8 cellular contexts compared by ENCODE assay signal in the genomic region with DNA sequence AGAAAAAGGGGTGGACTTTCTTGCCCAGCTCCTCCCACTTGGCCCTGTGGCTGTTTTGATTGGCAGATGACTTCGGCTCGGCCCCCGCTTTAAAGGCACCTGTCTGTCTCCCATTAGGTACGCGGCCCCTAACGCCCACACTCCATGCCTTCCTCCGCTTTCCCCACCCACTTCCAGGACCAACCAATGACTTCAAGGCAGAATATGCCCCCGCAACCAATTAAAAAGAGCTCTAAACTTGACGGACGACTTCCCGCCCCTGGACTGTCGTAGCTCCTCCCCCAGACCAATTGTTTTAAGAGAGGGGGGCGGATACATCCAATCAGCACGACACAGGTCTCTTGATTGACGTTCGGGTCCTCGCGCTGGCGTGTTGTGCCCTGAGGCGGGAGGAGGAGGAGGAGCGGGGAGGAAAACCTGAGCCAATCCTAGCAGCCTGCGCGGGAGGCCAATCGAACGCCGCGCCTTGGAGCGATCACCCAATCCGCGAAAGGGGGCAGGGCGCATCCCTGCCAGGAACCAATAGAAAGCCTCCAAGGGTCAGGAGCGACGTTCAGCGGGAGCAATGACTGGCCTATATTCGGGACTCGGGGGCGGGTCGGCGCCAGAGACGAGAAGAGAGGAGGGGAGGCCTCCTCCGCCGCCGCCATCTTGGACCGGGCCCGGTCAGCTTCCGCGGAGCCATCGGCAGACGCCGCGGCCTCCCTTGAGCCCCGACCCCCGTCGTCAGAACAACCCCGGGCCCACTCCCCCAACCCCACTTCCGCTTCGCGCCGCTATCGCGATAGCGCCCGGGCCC. TPM values are rescaled to one million over a fixed set of nuclear protein-coding genes. Genes with fewer than 3 reads are reported as not detected.
A peak's percentile ranks its signal among the peaks of the same experiment; 100 is the strongest.
DNase-seq lines count a peak whose midpoint lies in the region; ATAC-seq and TF ChIP-seq lines count a peak whose summit lies in the region.

A gene (plus strand): TSS at position 649 of the 799 bp plus-strand sequence. CDS start 5,217 bp downstream, outside the sequence.

- in situ Hi-C loops in GM13977 (cut with MboI; ENCODE audit: low pct_unique_long_range_greater_than_20kb, low sequenced_read_pairs, unreplicated experiment) = no loop called here

- no peaks in the 10 kb centered on the region for H3K9me3 ChIP-seq in heart right ventricle
- H3K9me3 ChIP-seq in upper lobe of left lung = no peaks in the 10 kb centered on the region

- TF ChIP-seq POLR2A in upper lobe of left lung (IDR thresholded peaks at IDR 0.05) = peak in 3 of 4 donors; percentile 17 to 90 (median 78)

- H3K27me3 ChIP-seq in heart right ventricle = peaks cover 0 to 6% (median 0%) of the 10 kb centered on the region in 7 donors
- no peaks in the 10 kb centered on the region for H3K27me3 ChIP-seq in upper lobe of left lung

- H3K27me3 Mint-ChIP-seq in T-helper 1 cell treated with Interleukin-12 subunit alpha and Interleukin-12 subunit beta and Interleukin-4 antibody, amounts not matched to agents 30 μg/mL and 1 μg/mL, for 36 hours (ENCODE audit: low read depth) = no peaks in the 10 kb centered on the region

- ATAC-seq in HG02884 (IDR thresholded peaks at IDR 0.05; ENCODE audit: unreplicated experiment) (peak; percentile 77), heart right ventricle (peak; percentile 90 to 95 (median 94)), upper lobe of left lung (ENCODE audit: low FRiP score in 2 of 2) (peak; percentile 95 to 98)

- peak within 1 kb of the TSS; percentile 85 for H3K4me3 Mint-ChIP-seq in T-helper 1 cell treated with Interleukin-12 subunit alpha and Interleukin-12 subunit beta and Interleukin-4 antibody, amounts not matched to agents 30 μg/mL and 1 μg/mL, for 36 hours

- TF ChIP-seq EP300 in upper lobe of left lung (IDR thresholded peaks at IDR 0.05) = no peak

- no peaks in the 10 kb centered on the region for H3K9me3 Mint-ChIP-seq in T-helper 1 cell treated with Interleukin-12 subunit alpha and Interleukin-12 subunit beta and Interleukin-4 antibody, amounts not matched to agents 30 μg/mL and 1 μg/mL, for 36 hours

- intact Hi-C loops in heart right ventricle (cut with DNase I) (loop anchor here in 2 of 10 donors (1.0 to 2.0 kb wide), 2 partner anchors 22 to 23 kb away; a partner anchor contains a TSS), posterior cingulate gyrus (cut with DNase I) (loop anchor here (1.0 to 2.0 kb wide), 2 partner anchors 22 to 35 kb away; a partner anchor contains a TSS)

- H3K4me3 ChIP-seq in heart right ventricle (peak within 1 kb of the TSS; percentile 86 to 100 (median 99)), upper lobe of left lung (peak within 1 kb of the TSS; percentile 92 to 100 (median 94))

- peaks cover 10% of the 10 kb centered on the region for H3K36me3 Mint-ChIP-seq in T-helper 1 cell treated with Interleukin-12 subunit alpha and Interleukin-12 subunit beta and Interleukin-4 antibody, amounts not matched to agents 30 μg/mL and 1 μg/mL, for 36 hours (ENCODE audit: low read depth)

- H3K27ac ChIP-seq in heart right ventricle = peak within 1 kb of the TSS; percentile 86 to 99 (median 98)
- peak within 1 kb of the TSS; percentile 93 to 99 (median 96) for H3K27ac ChIP-seq in upper lobe of left lung

- TF ChIP-seq CTCF in GM13977 (IDR thresholded peaks at IDR 0.05; ENCODE audit: extremely low read depth, insufficient read depth, missing control alignments) (no peak), heart right ventricle (IDR thresholded peaks at IDR 0.05) (no peak), upper lobe of left lung (IDR thresholded peaks at IDR 0.05) (no peak)

- H3K4me1 ChIP-seq in heart right ventricle (peaks cover 16 to 51% (median 39%) of the 10 kb centered on the region in 9 donors), upper lobe of left lung (peaks cover 32 to 44% (median 38%) of the 10 kb centered on the region in 4 donors)

- peak within 1 kb of the TSS; percentile 88 for H3K27ac Mint-ChIP-seq in T-helper 1 cell treated with Interleukin-12 subunit alpha and Interleukin-12 subunit beta and Interleukin-4 antibody, amounts not matched to agents 30 μg/mL and 1 μg/mL, for 36 hours

- H3K4me1 Mint-ChIP-seq in T-helper 1 cell treated with Interleukin-12 subunit alpha and Interleukin-12 subunit beta and Interleukin-4 antibody, amounts not matched to agents 30 μg/mL and 1 μg/mL, for 36 hours (ENCODE audit: low read depth) = peaks cover 36% of the 10 kb centered on the region

- H3K36me3 ChIP-seq in heart right ventricle (peaks cover 0 to 33% (median 0%) of the 10 kb centered on the region in 9 donors), upper lobe of left lung (peaks cover 0 to 15% (median 3%) of the 10 kb centered on the region in 4 donors)

- DNase-seq in GM13977 (ENCODE audit: low spot score) = peak; percentile 99
- peak; percentile 100 for DNase-seq in NCI-H1694 (lab: John Stamatoyannopoulos, UW)
- peak; percentile 100 for DNase-seq in amniotic stem cell (lab: John Stamatoyannopoulos, UW)
- peak; percentile 99 to 100 for DNase-seq in heart right ventricle
- peak; percentile 98 to 100 (median 99) for DNase-seq in posterior cingulate gyrus
- DNase-seq in upper lobe of left lung = peak; percentile 97 to 100

- WGBS in heart right ventricle, 2 donors = 0 to 1% methylated on average over 62 to 63 of the region's 63 CpGs
- WGBS in upper lobe of left lung, 2 donors = 1 to 2% methylated on average over 18 to 38 of the region's 63 CpGs

RNA-seq across cellular contexts. Expression of the gene that starts here (rescaled TPM):
- total RNA-seq in heart right ventricle (10 to 100 TPM; 16.0 to 25.9 (median 20.9) TPM), upper lobe of left lung (10 to 100 TPM; 18.8 to 65.0 (median 36.6) TPM)
- polyA plus RNA-seq in heart right ventricle = 10 to 100 TPM; 14.5 to 27.8 TPM

Comparison
In these comparisons a context has a peak if more than half of its experiments do, and no peak if none do; other contexts are left out.
1. Peak in every context shown above with its lines: DNase-seq, ATAC-seq, H3K4me3 ChIP-seq and H3K27ac ChIP-seq.